ENCODE assay signal across 20 cellular contexts in the genomic region with DNA sequence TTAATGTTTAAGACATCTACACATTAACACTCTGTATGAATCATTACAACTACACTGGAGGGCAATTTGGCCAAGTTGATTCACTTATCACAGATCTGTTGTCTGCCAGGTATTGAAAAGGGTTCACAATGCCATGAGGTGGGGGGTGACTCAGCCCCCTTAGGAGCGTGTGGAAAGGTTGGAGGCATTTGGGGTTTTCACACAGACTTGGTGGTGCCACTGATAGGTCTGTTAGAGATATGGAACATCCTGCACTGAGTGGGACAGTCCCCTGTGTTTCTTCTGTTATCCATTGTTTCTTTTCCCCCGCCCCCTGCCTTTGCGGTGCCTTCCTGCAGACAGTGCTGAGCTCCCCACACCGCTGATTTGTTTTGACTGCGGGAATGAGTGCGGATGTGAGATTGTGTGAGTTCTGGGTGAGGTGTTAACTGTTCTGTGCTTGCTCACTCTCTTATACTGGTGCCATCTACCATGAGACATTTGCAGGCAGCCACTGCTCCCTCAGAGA. TPM values are rescaled to one million over a fixed set of nuclear protein-coding genes. Genes with fewer than 3 reads are reported as not detected.
A peak's percentile ranks its signal among the peaks of the same experiment; 100 is the strongest.
DNase-seq lines count a peak whose midpoint lies in the region; ATAC-seq and TF ChIP-seq lines count a peak whose summit lies in the region.
"Had no signal": no experiment of that assay in that cellular context is flagged by ENCODE, and none has a peak within 500 bp of the region (broad histone marks: within the 10 kb centered on the region; RNA-seq: fewer than 3 reads in every experiment).

No MANE protein-coding gene starts in this region.

- H3K79me1 ChIP-seq in neuronal stem cell (ENCODE audit: low read depth, low read length) = no peaks in the 10 kb centered on the region

- no peak overlapping the region for H2BK5ac ChIP-seq in neuronal stem cell (ENCODE audit: low read length)

- H3K9me3 ChIP-seq in endodermal cell (ENCODE audit: control insufficient read depth, low read length) (no peaks in the 10 kb centered on the region), neuronal stem cell (replicated peaks in 1 of 2; ENCODE audit: control insufficient read depth in 2 of 2, insufficient read depth in 1 of 2, low read depth in 1 of 2, low read length in 2 of 2) (no peaks in the 10 kb centered on the region)

- H3K23ac ChIP-seq in neuronal stem cell (ENCODE audit: low read depth, low read length, poor library complexity) = no peak overlapping the region

- peaks cover 6% of the 10 kb centered on the region for H3K4me1 ChIP-seq in endodermal cell (ENCODE audit: control insufficient read depth, insufficient read depth, low read length)
- no peaks in the 10 kb centered on the region for H3K4me1 ChIP-seq in neuronal stem cell (ENCODE audit: control insufficient read depth in 2 of 2, insufficient read depth in 1 of 2, low read depth in 1 of 2, low read length in 2 of 2)

- no peak overlapping the region for H4K8ac ChIP-seq in neuronal stem cell (ENCODE audit: low read depth, low read length)

- no peak overlapping the region for H2BK15ac ChIP-seq in neuronal stem cell (ENCODE audit: low read length)

- H2BK12ac ChIP-seq in neuronal stem cell (ENCODE audit: low read length) = no peak overlapping the region

- H3K36me3 ChIP-seq in endodermal cell (ENCODE audit: control insufficient read depth, insufficient read depth, low read length) (no peaks in the 10 kb centered on the region), neuronal stem cell (replicated peaks in 1 of 2; ENCODE audit: control insufficient read depth in 2 of 2, insufficient read depth in 2 of 2, low read length in 2 of 2) (no peaks in the 10 kb centered on the region), H7 (replicated peaks; ENCODE audit: control insufficient read depth, insufficient read depth, low read length) (no peaks in the 10 kb centered on the region)

- peaks cover 20% of the 10 kb centered on the region for H3K9me3 Mint-ChIP-seq in endodermal cell
- H3K9me3 Mint-ChIP-seq: activated CD4-positive, alpha-beta T cell treated with anti-CD3 and anti-CD28 coated beads, Interleukin-2, amount 10 ng/mL, durations not matched to agents 7 days and 5 days; mesothelial cell of epicardium had no signal

- no peak overlapping the region for H3K4me2 ChIP-seq in neuronal stem cell (ENCODE audit: insufficient read depth, low read length, poor library complexity, severe bottlenecking)

- H3K18ac ChIP-seq in neuronal stem cell (ENCODE audit: low read length) = no peak overlapping the region

- H3K27ac ChIP-seq in endodermal cell (ENCODE audit: low read depth, low read length) (no peak overlapping the region), neuronal stem cell (replicated peaks; ENCODE audit: low read length) (no peak overlapping the region)
- H3K27ac ChIP-seq: 22Rv1, C4-2B had no signal

- DNase-seq in activated CD4-positive, CD25-positive, alpha-beta regulatory T cell treated with anti-CD3 and anti-CD28 coated beads, Interleukin-2, amount 50 U/mL, for 72 hours = no peak
- DNase-seq in NCI-H226 (peak; percentile 20), endodermal cell (peak; percentile 83), neuronal stem cell (ENCODE audit: low spot score) (no peak), DMS 273 treated with DMSO at 0.1 percent for 48 hours (lab: John Stamatoyannopoulos, UW) (no peak), H7 (no peak)
- DNase-seq: activated CD4-positive, alpha-beta T cell treated with anti-CD3 and anti-CD28 coated beads, Interleukin-2, amount 10 ng/mL, durations not matched to agents 7 days and 5 days; activated naive CD4-positive, alpha-beta T cell treated with anti-CD3 and anti-CD28 coated beads, Interleukin-2, amount 50 U/mL, for 16 hours; effector memory CD4-positive, alpha-beta T cell; EL; foreskin melanocyte; GOT3; NCI-H1092; SHP77 treated with DMSO at 0.1 percent for 48 hours had no signal

- no peak overlapping the region for H4K91ac ChIP-seq in neuronal stem cell (ENCODE audit: low read depth, low read length, poor library complexity)

- H2BK120ac ChIP-seq in neuronal stem cell (ENCODE audit: low read depth, low read length) = no peak overlapping the region

- H2AFZ ChIP-seq in neuronal stem cell (ENCODE audit: low read length) = peak overlapping the region; percentile 14

- H3K4me1 Mint-ChIP-seq in endodermal cell = peaks cover 11% of the 10 kb centered on the region
- H3K4me1 Mint-ChIP-seq: mesothelial cell of epicardium had no signal

- H3K4ac ChIP-seq in neuronal stem cell (ENCODE audit: low read length) = no peak overlapping the region

- no peak for TF ChIP-seq CTCF in endodermal cell (conservative IDR thresholded peaks at IDR 0.05)

- no peak overlapping the region for H3K14ac ChIP-seq in neuronal stem cell (ENCODE audit: low read length)

- H3K4me3 ChIP-seq in endodermal cell (ENCODE audit: low read length) (no peak overlapping the region), neuronal stem cell (ENCODE audit: low read length in 2 of 2) (no peak overlapping the region), H7 (ENCODE audit: insufficient read depth, low read depth, low read length) (no peak overlapping the region)

- 62 to 80% methylated on average over 1 to 6 of the region's 6 CpGs for WGBS in endodermal cell (ENCODE audit: insufficient coverage in 1 of 2, insufficient read length in 1 of 2), 2 experiments
- WGBS in neuronal stem cell (ENCODE audit: extremely low coverage in 2 of 2, insufficient read length in 2 of 2, insufficient replicate concordance in 1 of 2), 2 donors = no CpG with 5 or more reads among the region's 6 CpGs

- H3K36me3 Mint-ChIP-seq in endodermal cell (ENCODE audit: low read depth) = peaks cover 2% of the 10 kb centered on the region
- H3K36me3 Mint-ChIP-seq: mesothelial cell of epicardium had no signal

- peak overlapping the region; percentile 7 for H3K4me3 Mint-ChIP-seq in endodermal cell
- H3K4me3 Mint-ChIP-seq: activated CD4-positive, alpha-beta T cell treated with anti-CD3 and anti-CD28 coated beads, Interleukin-2, amount 10 ng/mL, durations not matched to agents 7 days and 5 days; mesothelial cell of epicardium had no signal

- H3K27me3 ChIP-seq in endodermal cell (ENCODE audit: control insufficient read depth, insufficient read depth, low read length, poor library complexity, severe bottlenecking) = no peaks in the 10 kb centered on the region
- peaks cover 0 to 11% (median 0%) of the 10 kb centered on the region in 3 experiments for H3K27me3 ChIP-seq in neuronal stem cell (ENCODE audit: control insufficient read depth in 3 of 3, insufficient read depth in 3 of 3, low read depth in 1 of 3, low read length in 3 of 3)
- H3K27me3 ChIP-seq in H7 (ENCODE audit: control insufficient read depth, insufficient read depth, low read length) = no peaks in the 10 kb centered on the region

- H3K27ac Mint-ChIP-seq in endodermal cell = peak overlapping the region; percentile 81
- H3K27ac Mint-ChIP-seq: activated CD4-positive, alpha-beta T cell treated with anti-CD3 and anti-CD28 coated beads, Interleukin-2, amount 10 ng/mL, durations not matched to agents 7 days and 5 days; mesothelial cell of epicardium had no signal

- peak; percentile 55 to 70 for ATAC-seq in activated CD4-positive, CD25-positive, alpha-beta regulatory T cell treated with anti-CD3 and anti-CD28 coated beads, Interleukin-2, amount 50 U/mL, for 24 hours
- ATAC-seq in HG03442 (IDR thresholded peaks at IDR 0.05; ENCODE audit: unreplicated experiment) = no peak
- ATAC-seq: sciatic nerve had no signal

- no peaks in the 10 kb centered on the region for H3K27me3 Mint-ChIP-seq in endodermal cell (ENCODE audit: insufficient read depth)
- H3K27me3 Mint-ChIP-seq: activated CD4-positive, alpha-beta T cell treated with anti-CD3 and anti-CD28 coated beads, Interleukin-2, amount 10 ng/mL, durations not matched to agents 7 days and 5 days had no signal

- no peak overlapping the region for H2AK5ac ChIP-seq in neuronal stem cell (ENCODE audit: low read depth, low read length)

- H3K9ac ChIP-seq in endodermal cell (ENCODE audit: extremely low read depth, low read length, poor library complexity, severe bottlenecking) = no peak overlapping the region
- no peak overlapping the region for H3K9ac ChIP-seq in neuronal stem cell (ENCODE audit: low read depth, low read length, poor library complexity)

RNA-seq across cellular contexts. Expression of a gene that starts 9.3 kb away (rescaled TPM):
- total RNA-seq in endodermal cell = 10 to 100 TPM; 71.5 to 79.8 TPM
- polyA plus RNA-seq in endodermal cell (2013, experiment 1 of 2) = 80.9 TPM
- 71.0 TPM for polyA plus RNA-seq in endodermal cell (2013, experiment 2 of 2)
- 32.2 TPM for polyA plus RNA-seq in neuronal stem cell (2013, experiment 1 of 2)
- 30.0 TPM for polyA plus RNA-seq in neuronal stem cell (2013, experiment 2 of 2)
- 66.9 and 77.8 TPM in 2 replicates for total RNA-seq in H7 (2014; rRNA removed; shearing (Covaris generic))

RNA-seq across cellular contexts. Expression of a gene that starts 9.4 kb away (rescaled TPM):
- total RNA-seq in endodermal cell = 10 to 100 TPM; 64.2 to 88.5 TPM
- 43.2 TPM for polyA plus RNA-seq in endodermal cell (2013, experiment 1 of 2)
- 37.8 TPM for polyA plus RNA-seq in endodermal cell (2013, experiment 2 of 2)
- 71.9 TPM for polyA plus RNA-seq in neuronal stem cell (2013, experiment 1 of 2)
- 72.4 TPM for polyA plus RNA-seq in neuronal stem cell (2013, experiment 2 of 2)
- total RNA-seq in H7 (2014; rRNA removed; shearing (Covaris generic)) = 84.7 and 84.8 TPM in 2 replicates

Comparison
In these comparisons a context has a peak if more than half of its experiments do, and no peak if none do; other contexts are left out.
1. DNase-seq: peak in NCI-H226 (single experiment) and endodermal cell (single experiment); none in activated CD4-positive, CD25-positive, alpha-beta regulatory T cell treated with anti-CD3 and anti-CD28 coated beads, Interleukin-2, amount 50 U/mL, for 72 hours (single experiment), neuronal stem cell (single experiment), DMS 273 treated with DMSO at 0.1 percent for 48 hours (single experiment) and H7 (single experiment).